In genomic region chr1:201336711-201337450, GRCh38 we compare ENCODE assay signal across 19 cellular contexts. TPM values are rescaled to one million over a fixed set of nuclear protein-coding genes. Genes with fewer than 3 reads are reported as not detected.
DNase-seq lines count a peak whose midpoint lies in the region; ATAC-seq and TF ChIP-seq lines count a peak whose summit lies in the region.
"Had no signal": no experiment of that assay in that cellular context is flagged by ENCODE, and none has a peak within 500 bp of the region (broad histone marks: within the 10 kb centered on the region; RNA-seq: fewer than 3 reads in every experiment).

No MANE protein-coding gene starts in this region.

- no peak overlapping the region for H3K4me3 ChIP-seq in sigmoid colon
- H3K4me3 ChIP-seq: BLaER1, GM12878, GM23248, HAP-1 had no signal

- TF ChIP-seq CTCF in CD14-positive monocyte (IDR thresholded peaks at IDR 0.05), result no peak
- no peak for TF ChIP-seq CTCF in chondrocyte (IDR thresholded peaks at IDR 0.05)
- no peak for TF ChIP-seq CTCF in glutamatergic neuron (IDR thresholded peaks at IDR 0.05; ENCODE audit: partially characterized antibody, unreplicated experiment)
- TF ChIP-seq CTCF in sigmoid colon (IDR thresholded peaks at IDR 0.05), result no peak

- H3K9me3 Mint-ChIP-seq in CD14-positive monocyte, result peaks cover 0 to 7% (median 4%) of the 10 kb centered on the region in 7 donors
- peaks cover 10% of the 10 kb centered on the region for H3K9me3 Mint-ChIP-seq in chondrocyte (ENCODE audit: low read depth)
- peaks cover 4% of the 10 kb centered on the region for H3K9me3 Mint-ChIP-seq in glutamatergic neuron (ENCODE audit: unreplicated experiment)
- H3K9me3 Mint-ChIP-seq: CD8-positive, alpha-beta T cell had no signal

- H3K4me3 Mint-ChIP-seq in CD14-positive monocyte, result no peak overlapping the region
- no peak overlapping the region for H3K4me3 Mint-ChIP-seq in chondrocyte (ENCODE audit: unreplicated experiment)
- H3K4me3 Mint-ChIP-seq in glutamatergic neuron (ENCODE audit: unreplicated experiment), result no peak overlapping the region
- H3K4me3 Mint-ChIP-seq: CD8-positive, alpha-beta T cell had no signal

- WGBS in sigmoid colon, 2 donors, result 92 to 94% methylated on average over 9 of the region's 9 CpGs

- no peak for TF ChIP-seq EP300 in sigmoid colon (IDR thresholded peaks at IDR 0.05)

- H3K27me3 ChIP-seq in sigmoid colon, result no peaks in the 10 kb centered on the region
- H3K27me3 ChIP-seq: BLaER1 had no signal

- intact Hi-C loops in CD14-positive monocyte (cut with micrococcal nuclease) (no loop called here), sigmoid colon (cut with DNase I) (no loop called here), sciatic nerve (cut with DNase I) (no loop called here)

- H3K36me3 Mint-ChIP-seq in CD14-positive monocyte, result no peaks in the 10 kb centered on the region
- peaks cover 9% of the 10 kb centered on the region for H3K36me3 Mint-ChIP-seq in chondrocyte (ENCODE audit: low read depth)
- peaks cover 8% of the 10 kb centered on the region for H3K36me3 Mint-ChIP-seq in glutamatergic neuron (ENCODE audit: unreplicated experiment)
- H3K36me3 Mint-ChIP-seq: CD8-positive, alpha-beta T cell had no signal

- no peak overlapping the region for H3K27ac ChIP-seq in sigmoid colon
- H3K27ac ChIP-seq: BLaER1, GM23248 had no signal

- H3K4me1 Mint-ChIP-seq in CD14-positive monocyte (no peaks in the 10 kb centered on the region), chondrocyte (ENCODE audit: low read depth) (no peaks in the 10 kb centered on the region), glutamatergic neuron (ENCODE audit: low read depth, unreplicated experiment) (no peaks in the 10 kb centered on the region)

- H3K27ac Mint-ChIP-seq in CD14-positive monocyte (peak overlapping the region in 1 of 7 donors; percentile 43), chondrocyte (ENCODE audit: unreplicated experiment) (no peak overlapping the region), glutamatergic neuron (ENCODE audit: unreplicated experiment) (no peak overlapping the region)
- H3K27ac Mint-ChIP-seq: CD8-positive, alpha-beta T cell had no signal

- ATAC-seq in HG02970 (IDR thresholded peaks at IDR 0.05; ENCODE audit: low FRiP score, unreplicated experiment) (no peak), sciatic nerve (no peak)
- ATAC-seq: CD8-positive, alpha-beta T cell; GM12878 had no signal

- TF ChIP-seq POLR2A in sigmoid colon (IDR thresholded peaks at IDR 0.05), result no peak

- no peaks in the 10 kb centered on the region for H3K4me1 ChIP-seq in sigmoid colon
- H3K4me1 ChIP-seq: BLaER1 had no signal

- H3K9me3 ChIP-seq in sigmoid colon, result peaks cover 0 to 3% (median 0%) of the 10 kb centered on the region in 4 donors
- H3K9me3 ChIP-seq: BLaER1, HAP-1 had no signal

- no peaks in the 10 kb centered on the region for H3K36me3 ChIP-seq in sigmoid colon
- H3K36me3 ChIP-seq: BLaER1, HAP-1 had no signal

- H3K27me3 Mint-ChIP-seq in CD14-positive monocyte (ENCODE audit: low read depth in 3 of 3) (peaks cover 0 to 9% (median 9%) of the 10 kb centered on the region in 3 donors), chondrocyte (ENCODE audit: low read depth) (peaks cover 13% of the 10 kb centered on the region), glutamatergic neuron (ENCODE audit: unreplicated experiment) (peaks cover 5% of the 10 kb centered on the region)

- peak; percentile 34 for DNase-seq in CD14-positive monocyte (ENCODE audit: low spot score)
- DNase-seq in chondrocyte (ENCODE audit: low spot score), result peak; percentile 62
- DNase-seq in glutamatergic neuron, result peak; percentile 9
- peak; percentile 35 for DNase-seq in sigmoid colon
- no peak for DNase-seq in NCI-H1930 (lab: John Stamatoyannopoulos, UW)
- DNase-seq in amniotic stem cell (lab: John Stamatoyannopoulos, UW), result no peak
- no peak for DNase-seq in sciatic nerve (ENCODE audit: low spot score)
- DNase-seq: 8988T; Calu3; CD8-positive, alpha-beta T cell; DMS79 treated with DMSO at 0.1 percent for 48 hours; GF-D8; GM23248; IMR-90 had no signal

RNA-seq across cellular contexts. Expression of gene TNNT2, which starts 40.6 kb away (rescaled TPM):
- polyA plus RNA-seq in CD14-positive monocyte (not detected), sigmoid colon (10 to 100 TPM in 1 of 3 donors, 1 to 10 TPM in 2; 3.1 to 34.9 (median 4.8) TPM)
- total RNA-seq in chondrocyte (20.3 to 21.6 TPM (median 21.2 TPM) in 3 replicates), glutamatergic neuron (ENCODE audit: unreplicated experiment) (not detected), sigmoid colon (under 1 TPM in 1 of 4 donors, not detected in 3; 0.81 TPM), sciatic nerve (63.7 TPM)
- total RNA-seq: CD8-positive, alpha-beta T cell; GM12878; GM23248; H4 had no signal
- polyA plus RNA-seq: GM23248 had no signal

RNA-seq across cellular contexts. Expression of gene PKP1, which starts 53.6 kb away (rescaled TPM):
- polyA plus RNA-seq in CD14-positive monocyte, result not detected
- total RNA-seq in chondrocyte, result 0.07 to 4.1 TPM (median 4.0 TPM) in 3 replicates
- not detected for total RNA-seq in glutamatergic neuron (ENCODE audit: unreplicated experiment)
- under 1 TPM in 2 of 4 donors, not detected in 2; under 0.01 to 0.16 TPM for total RNA-seq in sigmoid colon
- under 1 TPM; under 0.01 to 0.60 (median 0.48) TPM for polyA plus RNA-seq in sigmoid colon
- total RNA-seq in sciatic nerve, result 8.2 TPM
- total RNA-seq: CD8-positive, alpha-beta T cell; GM12878; H4 had no signal

Comparison
In these comparisons a context has a peak if more than half of its experiments do, and no peak if none do; other contexts are left out.
1. DNase-seq: peak in CD14-positive monocyte (single experiment), chondrocyte (single experiment), glutamatergic neuron (single experiment) and sigmoid colon (single experiment); none in NCI-H1930 (0 of 2), amniotic stem cell (single experiment) and sciatic nerve (single experiment).
2. RNA of gene TNNT2, which starts 40.6 kb away (total RNA-seq): 63.7 TPM in sciatic nerve (single experiment) and 20.3 to 21.6 TPM in chondrocyte; not detected in glutamatergic neuron (single experiment) and 0.81 TPM in sigmoid colon; every median in the first group is over 10 times any median in the second.